1 cellular context compared by ENCODE assay signal in the genomic region with DNA sequence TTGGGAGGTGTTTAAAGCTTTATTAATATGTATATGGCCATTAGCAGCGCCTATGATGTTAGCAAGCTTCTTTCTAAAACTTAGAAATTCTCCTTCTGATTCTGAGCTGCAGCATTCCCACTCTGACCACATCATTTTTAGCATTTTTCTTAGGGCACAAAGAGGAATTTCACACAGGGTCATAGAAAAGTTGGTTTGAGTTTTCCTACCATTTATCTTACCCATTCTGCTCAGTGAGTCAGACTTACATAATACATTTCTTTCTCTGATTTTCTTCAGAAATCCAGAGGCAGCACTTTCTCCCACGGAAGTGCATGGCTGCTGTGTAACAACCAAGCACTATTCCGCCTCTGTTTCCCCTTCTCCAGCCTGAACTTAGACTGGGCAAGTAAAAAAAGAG.
TF ChIP-seq lines count a peak whose summit lies in the region.

No MANE protein-coding gene starts in this region.

TF ChIP-seq in H1, 55 proteins besides CTCF, POLR2A, EP300 and RAD21 (continued from another document):
- TF ChIP-seq SP4 (IDR thresholded peaks at IDR 0.05; ENCODE audit: low read length) (no peak), KDM1A (IDR thresholded peaks at IDR 0.05; ENCODE audit: borderline replicate concordance, low read length) (no peak), SIRT6 (IDR thresholded peaks at IDR 0.05; ENCODE audit: low read length) (no peak), SP2 (IDR thresholded peaks at IDR 0.05; ENCODE audit: low read length) (no peak), JUN (IDR thresholded peaks at IDR 0.05; ENCODE audit: low read depth, low read length) (no peak), PHF8 (conservative IDR thresholded peaks at IDR 0.05; ENCODE audit: low read depth, low read length) (no peak), FOSL1 (IDR thresholded peaks at IDR 0.05; ENCODE audit: insufficient read depth, low read depth, low read length) (no peak), SAP30 (IDR thresholded peaks at IDR 0.05; ENCODE audit: insufficient read depth, insufficient replicate concordance, low read length) (no peak), TEAD4 (IDR thresholded peaks at IDR 0.05; ENCODE audit: low read depth, low read length) (no peak), HDAC2 (IDR thresholded peaks at IDR 0.05; ENCODE audit: borderline replicate concordance in 1 of 2, low read depth in 2 of 2, low read length in 2 of 2) (no peak), TBP (IDR thresholded peaks at IDR 0.05; ENCODE audit: low read depth, low read length) (no peak)
- TF ChIP-seq, protein P1, sequence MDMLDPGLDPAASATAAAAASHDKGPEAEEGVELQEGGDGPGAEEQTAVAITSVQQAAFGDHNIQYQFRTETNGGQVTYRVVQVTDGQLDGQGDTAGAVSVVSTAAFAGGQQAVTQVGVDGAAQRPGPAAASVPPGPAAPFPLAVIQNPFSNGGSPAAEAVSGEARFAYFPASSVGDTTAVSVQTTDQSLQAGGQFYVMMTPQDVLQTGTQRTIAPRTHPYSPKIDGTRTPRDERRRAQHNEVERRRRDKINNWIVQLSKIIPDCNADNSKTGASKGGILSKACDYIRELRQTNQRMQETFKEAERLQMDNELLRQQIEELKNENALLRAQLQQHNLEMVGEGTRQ (IDR thresholded peaks at IDR 0.05; ENCODE audit: low read length) = no peak
